Comparison of ENCODE assay signal across 9 cellular contexts in genomic region chr6:36625161-36625919, GRCh38. TPM values are rescaled to one million over a fixed set of nuclear protein-coding genes. Genes with fewer than 3 reads are reported as not detected.
DNase-seq lines count a peak whose midpoint lies in the region; ATAC-seq and TF ChIP-seq lines count a peak whose summit lies in the region.
"Had no signal": no experiment of that assay in that cellular context is flagged by ENCODE, and none has a peak within 500 bp of the region (broad histone marks: within the 10 kb centered on the region; RNA-seq: fewer than 3 reads in every experiment).

No MANE protein-coding gene starts in this region.

- H3K9me3 Mint-ChIP-seq in CD14-positive monocyte (peaks cover 0 to 2% (median 0%) of the 10 kb centered on the region in 7 donors), osteocyte (ENCODE audit: unreplicated experiment) (no peaks in the 10 kb centered on the region)
- H3K9me3 Mint-ChIP-seq: central memory CD8-positive, alpha-beta T cell had no signal

- peaks cover 0 to 2% of the 10 kb centered on the region in 2 donors for H3K36me3 Mint-ChIP-seq in CD14-positive monocyte
- no peaks in the 10 kb centered on the region for H3K36me3 Mint-ChIP-seq in osteocyte (ENCODE audit: unreplicated experiment)

- in situ Hi-C loops in G401 (cut with HindIII; ENCODE audit: low sequenced_read_pairs) (no loop called here), GM13976 (cut with MboI; ENCODE audit: low sequenced_read_pairs, unreplicated experiment) (loop anchor here (10.0 kb wide), 1 partner anchor 59 kb away; no protein-coding TSS in a partner anchor)

- intact Hi-C loops in CD14-positive monocyte (cut with micrococcal nuclease): no loop called here

- no peak for TF ChIP-seq CTCF in CD14-positive monocyte (IDR thresholded peaks at IDR 0.05)
- no peak for TF ChIP-seq CTCF in osteocyte (IDR thresholded peaks at IDR 0.05)
- TF ChIP-seq CTCF in GM13976 (IDR thresholded peaks at IDR 0.05; ENCODE audit: borderline replicate concordance, control extremely low read depth, extremely low read depth, insufficient read depth, missing control alignments): no peak

- H3K27ac Mint-ChIP-seq in CD14-positive monocyte (no peak overlapping the region), osteocyte (ENCODE audit: unreplicated experiment) (peak overlapping the region; percentile 68)

- ATAC-seq in HG03135 (IDR thresholded peaks at IDR 0.05; ENCODE audit: unreplicated experiment): no peak

- peak overlapping the region; percentile 69 for H3K27ac ChIP-seq in cingulate gyrus (ENCODE audit: low read depth, low read length)

- H3K4me3 Mint-ChIP-seq in CD14-positive monocyte (no peak overlapping the region), osteocyte (ENCODE audit: unreplicated experiment) (peak overlapping the region; percentile 0)
- H3K4me3 Mint-ChIP-seq: central memory CD8-positive, alpha-beta T cell had no signal

- H3K27me3 Mint-ChIP-seq in CD14-positive monocyte (ENCODE audit: low read depth in 3 of 3): peaks cover 2 to 5% (median 4%) of the 10 kb centered on the region in 3 donors
- H3K27me3 Mint-ChIP-seq in osteocyte (ENCODE audit: unreplicated experiment): no peaks in the 10 kb centered on the region
- H3K27me3 Mint-ChIP-seq: central memory CD8-positive, alpha-beta T cell had no signal

- DNase-seq in CD14-positive monocyte (ENCODE audit: low spot score) (peak; percentile 8), NCI-H187 treated with DMSO at 0.1 percent for 48 hours (lab: John Stamatoyannopoulos, UW) (peak; percentile 14), osteocyte (ENCODE audit: extremely low spot score, unreplicated experiment) (no peak), OCI-M2 (lab: John Stamatoyannopoulos, UW; ENCODE audit: unreplicated experiment) (no peak), G401 (ENCODE audit: low spot score) (no peak), GM13976 (ENCODE audit: low spot score) (no peak)

- H3K4me1 Mint-ChIP-seq in CD14-positive monocyte: peaks cover 63% of the 10 kb centered on the region
- peaks cover 33% of the 10 kb centered on the region for H3K4me1 Mint-ChIP-seq in osteocyte (ENCODE audit: unreplicated experiment)

RNA-seq across cellular contexts. Expression of gene SRSF3, which starts 31.2 kb away (rescaled TPM):
- polyA plus RNA-seq in CD14-positive monocyte: 100 to 1,000 TPM; 297 to 341 TPM
- 209 and 216 TPM in 2 replicates for total RNA-seq in osteocyte
- total RNA-seq in G401 (2014; rRNA removed; shearing (Covaris generic)): 342 and 464 TPM in 2 replicates

RNA-seq across cellular contexts. Expression of gene CDKN1A, which starts 53.2 kb away (rescaled TPM):
- polyA plus RNA-seq in CD14-positive monocyte: 100 to 1,000 TPM; 117 to 144 TPM
- total RNA-seq in osteocyte: 161 and 201 TPM in 2 replicates
- total RNA-seq in G401 (2014; rRNA removed; shearing (Covaris generic)): 105 and 117 TPM in 2 replicates

Comparison
In these comparisons a context has a peak if more than half of its experiments do, and no peak if none do; other contexts are left out.
1. DNase-seq: peak in CD14-positive monocyte (single experiment) and NCI-H187 treated with DMSO at 0.1 percent for 48 hours (single experiment); none in osteocyte (single experiment), OCI-M2 (single experiment), G401 (single experiment) and GM13976 (single experiment).